In genomic region chr1:108007531-108007930, GRCh38 we compare ENCODE assay signal across 22 cellular contexts. TPM values are rescaled to one million over a fixed set of nuclear protein-coding genes. Genes with fewer than 3 reads are reported as not detected.
DNase-seq lines count a peak whose midpoint lies in the region; ATAC-seq, FAIRE-seq and TF ChIP-seq lines count a peak whose summit lies in the region.
"Had no signal": no experiment of that assay in that cellular context is flagged by ENCODE, and none has a peak within 500 bp of the region (broad histone marks: within the 10 kb centered on the region; RNA-seq: fewer than 3 reads in every experiment).

No MANE protein-coding gene starts in this region.

- no peak overlapping the region for H3K27ac ChIP-seq in PC-3 (ENCODE audit: low read length)
- no peak overlapping the region for H3K27ac ChIP-seq in neuronal stem cell (replicated peaks; ENCODE audit: low read length)
- H3K27ac ChIP-seq in mesendoderm (ENCODE audit: low read depth, low read length): no peak overlapping the region
- H3K27ac ChIP-seq: A549, GM23248, SJCRH30 had no signal

- no peak for TF ChIP-seq CTCF in PC-3 (conservative IDR thresholded peaks at IDR 0.05; ENCODE audit: low read depth, low read length)
- no peak for TF ChIP-seq CTCF in epithelial cell of esophagus (IDR thresholded peaks at IDR 0.05; ENCODE audit: insufficient read depth, low read depth, low read length, missing control alignments)
- no peak for TF ChIP-seq CTCF in Calu3 (IDR thresholded peaks at IDR 0.05; ENCODE audit: unreplicated experiment)

- POLR2A ChIA-PET in PC-3 (lab: Charles Lee; ENCODE audit: unreplicated experiment): no interaction called here

- no peaks in the 10 kb centered on the region for H3K9me2 ChIP-seq in PC-3 (replicated peaks; ENCODE audit: low read length)

- intact Hi-C loops in PC-3 (cut with micrococcal nuclease) (no loop called here), Calu3 (cut with micrococcal nuclease; ENCODE audit: unreplicated experiment) (no loop called here)

- H3K27ac Mint-ChIP-seq in Calu3 (ENCODE audit: unreplicated experiment): no peak overlapping the region
- H3K27ac Mint-ChIP-seq: CD4-positive, CD25-positive, alpha-beta regulatory T cell had no signal

- H4K20me1 ChIP-seq in PC-3 (ENCODE audit: low read length): no peaks in the 10 kb centered on the region

- H3K23ac ChIP-seq in neuronal stem cell (ENCODE audit: low read depth, low read length, poor library complexity) (no peak overlapping the region), mesendoderm (ENCODE audit: low read length) (no peak overlapping the region)

- H4K8ac ChIP-seq in neuronal stem cell (ENCODE audit: low read depth, low read length) (no peak overlapping the region), mesendoderm (ENCODE audit: low read depth, low read length) (no peak overlapping the region)

- no peak overlapping the region for H2AK5ac ChIP-seq in neuronal stem cell (ENCODE audit: low read depth, low read length)
- no peak overlapping the region for H2AK5ac ChIP-seq in mesendoderm (ENCODE audit: low read length)

- no peak overlapping the region for H3K14ac ChIP-seq in neuronal stem cell (ENCODE audit: low read length)

- H2BK15ac ChIP-seq in neuronal stem cell (ENCODE audit: low read length) (no peak overlapping the region), mesendoderm (replicated peaks; ENCODE audit: low read depth) (no peak overlapping the region)

- no peak overlapping the region for H2BK5ac ChIP-seq in neuronal stem cell (ENCODE audit: low read length)
- H2BK5ac ChIP-seq in mesendoderm (ENCODE audit: low read length): no peak overlapping the region

- no peaks in the 10 kb centered on the region for H3K27me3 ChIP-seq in PC-3 (ENCODE audit: low read length)
- H3K27me3 ChIP-seq in neuronal stem cell (ENCODE audit: control insufficient read depth in 3 of 3, insufficient read depth in 3 of 3, low read depth in 1 of 3, low read length in 3 of 3): no peaks in the 10 kb centered on the region
- H3K27me3 ChIP-seq in mesendoderm (ENCODE audit: insufficient read depth, low read length, poor library complexity): no peaks in the 10 kb centered on the region
- H3K27me3 ChIP-seq: SJCRH30 had no signal

- H3K27me3 Mint-ChIP-seq in Calu3 (ENCODE audit: unreplicated experiment): peaks cover 34% of the 10 kb centered on the region
- H3K27me3 Mint-ChIP-seq: CD4-positive, CD25-positive, alpha-beta regulatory T cell had no signal

- H3K9me3 Mint-ChIP-seq in Calu3 (ENCODE audit: low read depth, unreplicated experiment): no peaks in the 10 kb centered on the region

- WGBS in neuronal stem cell (ENCODE audit: extremely low coverage in 2 of 2, insufficient read length in 2 of 2, insufficient replicate concordance in 1 of 2), 2 donors: no CpG with 5 or more reads among the region's 2 CpGs
- no CpG with 5 or more reads among the region's 2 CpGs for WGBS in mesendoderm (ENCODE audit: extremely low coverage, insufficient coverage, low lambda C conversion rate)

- no peak overlapping the region for H2BK12ac ChIP-seq in neuronal stem cell (ENCODE audit: low read length)

- H3K36me3 Mint-ChIP-seq in Calu3 (ENCODE audit: insufficient read depth, unreplicated experiment): no peaks in the 10 kb centered on the region
- H3K36me3 Mint-ChIP-seq: CD4-positive, CD25-positive, alpha-beta regulatory T cell had no signal

- CTCF ChIA-PET in PC-3 (lab: Charles Lee) (no interaction called here), Calu3 (lab: Charles Lee) (no interaction called here)

- BruUV-seq in PC-3 (replicated peaks; lab: Mats Ljungman, UMichigan) (no TSS peak), Calu3 (replicated peaks; lab: Mats Ljungman, UMichigan) (no TSS peak)

- H3K4ac ChIP-seq in neuronal stem cell (ENCODE audit: low read length): no peak overlapping the region
- H3K4ac ChIP-seq in mesendoderm (ENCODE audit: low read depth, low read length): no peak overlapping the region

- TF ChIP-seq POLR2A in H54 (IDR thresholded peaks at IDR 0.05; ENCODE audit: low read depth, low read length): no peak

- peaks cover 35% of the 10 kb centered on the region for H3K4me1 ChIP-seq in PC-3 (ENCODE audit: insufficient read depth, low read length)
- H3K4me1 ChIP-seq in neuronal stem cell (ENCODE audit: control insufficient read depth in 2 of 2, insufficient read depth in 1 of 2, low read depth in 1 of 2, low read length in 2 of 2): peaks cover 0 to 3% of the 10 kb centered on the region in 2 donors
- no peaks in the 10 kb centered on the region for H3K4me1 ChIP-seq in mesendoderm (ENCODE audit: control insufficient read depth, low read depth, low read length)
- H3K4me1 ChIP-seq: A549 had no signal

- no peak overlapping the region for H3K4me2 ChIP-seq in PC-3 (ENCODE audit: low read length)
- H3K4me2 ChIP-seq in neuronal stem cell (ENCODE audit: insufficient read depth, low read length, poor library complexity, severe bottlenecking): no peak overlapping the region
- no peak overlapping the region for H3K4me2 ChIP-seq in mesendoderm (ENCODE audit: low read length)
- H3K4me2 ChIP-seq: A549 had no signal

- DNase-seq in H54 (ENCODE audit: insufficient read length, low spot score) (no peak), PC-3 (peak; percentile 27), epithelial cell of esophagus (ENCODE audit: low read depth) (peak; percentile 89), neuronal stem cell (ENCODE audit: low spot score) (no peak), HK-2 (ENCODE audit: unreplicated experiment) (no peak), mesendoderm (no peak), NCI-H446 (lab: John Stamatoyannopoulos, UW) (no peak), Calu3 (no peak)
- DNase-seq: CD4-positive, CD25-positive, alpha-beta regulatory T cell; DMS79; GM23248; KBM-7; NCI-H1105; NCI-H146; NCI-H2029; NCI-H2227 treated with DMSO at 0.1 percent for 48 hours; NCI-H82; SJCRH30 had no signal

- H3K4me1 Mint-ChIP-seq in Calu3 (ENCODE audit: low read depth, unreplicated experiment): no peaks in the 10 kb centered on the region
- H3K4me1 Mint-ChIP-seq: CD4-positive, CD25-positive, alpha-beta regulatory T cell had no signal

- no peak overlapping the region for H4K5ac ChIP-seq in mesendoderm (ENCODE audit: low read length)

- no peak overlapping the region for H3K18ac ChIP-seq in neuronal stem cell (ENCODE audit: low read length)
- H3K18ac ChIP-seq in mesendoderm (ENCODE audit: low read length): no peak overlapping the region

- H3K9me3 ChIP-seq in PC-3 (ENCODE audit: low read length): no peaks in the 10 kb centered on the region
- H3K9me3 ChIP-seq in neuronal stem cell (replicated peaks in 1 of 2; ENCODE audit: control insufficient read depth in 2 of 2, insufficient read depth in 1 of 2, low read depth in 1 of 2, low read length in 2 of 2): no peaks in the 10 kb centered on the region
- H3K9me3 ChIP-seq: A549, SJCRH30 had no signal

- FAIRE-seq in H54 (lab: Jason Lieb, UNC): peak; percentile 23
- FAIRE-seq: A549, GM12878 had no signal

- H3K4me3 ChIP-seq in PC-3 (ENCODE audit: low read length): no peak overlapping the region
- no peak overlapping the region for H3K4me3 ChIP-seq in epithelial cell of esophagus (ENCODE audit: low read length)
- no peak overlapping the region for H3K4me3 ChIP-seq in neuronal stem cell (ENCODE audit: low read length in 2 of 2)
- no peak overlapping the region for H3K4me3 ChIP-seq in mesendoderm (ENCODE audit: low read length)
- H3K4me3 ChIP-seq: A549, GM12878, GM23248, SJCRH30 had no signal

- H2AFZ ChIP-seq in PC-3 (ENCODE audit: low read length) (no peak overlapping the region), neuronal stem cell (ENCODE audit: low read length) (peak overlapping the region; percentile 14)
- H2AFZ ChIP-seq: GM23248 had no signal

- H3K79me2 ChIP-seq in PC-3 (ENCODE audit: low read length) (no peaks in the 10 kb centered on the region), mesendoderm (ENCODE audit: control insufficient read depth, insufficient read depth, low read length) (no peaks in the 10 kb centered on the region)

- no peaks in the 10 kb centered on the region for H3F3A ChIP-seq in PC-3 (ENCODE audit: low read length, unreplicated experiment)

- H3K56ac ChIP-seq in mesendoderm (ENCODE audit: low read length): no peak overlapping the region

- no peak for ATAC-seq in PC-3
- ATAC-seq: A549, HCT116 had no signal

- H3K4me3 Mint-ChIP-seq in Calu3 (ENCODE audit: low read depth, unreplicated experiment): no peak overlapping the region
- H3K4me3 Mint-ChIP-seq: CD4-positive, CD25-positive, alpha-beta regulatory T cell had no signal

- H3K36me3 ChIP-seq in PC-3 (ENCODE audit: low read depth, low read length) (no peaks in the 10 kb centered on the region), neuronal stem cell (replicated peaks in 1 of 2; ENCODE audit: control insufficient read depth in 2 of 2, insufficient read depth in 2 of 2, low read length in 2 of 2) (no peaks in the 10 kb centered on the region), mesendoderm (ENCODE audit: control insufficient read depth, insufficient read depth, low read length) (no peaks in the 10 kb centered on the region)
- H3K36me3 ChIP-seq: SJCRH30 had no signal

- no peak overlapping the region for H2BK120ac ChIP-seq in neuronal stem cell (ENCODE audit: low read depth, low read length)
- H2BK120ac ChIP-seq in mesendoderm (ENCODE audit: low read depth, low read length): no peak overlapping the region

- H4K91ac ChIP-seq in neuronal stem cell (ENCODE audit: low read depth, low read length, poor library complexity): no peak overlapping the region

- no peak overlapping the region for H3K9ac ChIP-seq in PC-3 (ENCODE audit: low read length)
- H3K9ac ChIP-seq in neuronal stem cell (ENCODE audit: low read depth, low read length, poor library complexity): no peak overlapping the region
- H3K9ac ChIP-seq in mesendoderm (ENCODE audit: low read length): no peak overlapping the region
- H3K9ac ChIP-seq: GM23248 had no signal

- H3K79me1 ChIP-seq in neuronal stem cell (ENCODE audit: low read depth, low read length) (no peaks in the 10 kb centered on the region), mesendoderm (ENCODE audit: low read length) (no peaks in the 10 kb centered on the region)

RNA-seq across cellular contexts. Expression of gene VAV3, which starts 42.6 kb away (rescaled TPM):
- total RNA-seq in PC-3 (2014; rRNA removed) (0.73 and 0.98 TPM in 2 replicates), Calu3 (2022) (33.3 and 38.2 TPM in 2 replicates)
- polyA plus RNA-seq in neuronal stem cell (2013, experiment 1 of 2): 0.57 TPM
- polyA plus RNA-seq in neuronal stem cell (2013, experiment 2 of 2): 0.73 TPM
- polyA plus RNA-seq in mesendoderm (2013, experiment 1 of 2): 4.8 TPM
- polyA plus RNA-seq in mesendoderm (2013, experiment 2 of 2): 4.6 TPM
- polyA plus RNA-seq: BJ had no signal

Comparison
In these comparisons a context has a peak if more than half of its experiments do, and no peak if none do; other contexts are left out.
1. DNase-seq: peak in PC-3 (single experiment) and epithelial cell of esophagus (single experiment); none in H54 (single experiment), neuronal stem cell (single experiment), HK-2 (single experiment), mesendoderm (single experiment), NCI-H446 (0 of 2) and Calu3 (single experiment).
2. RNA of gene VAV3, which starts 42.6 kb away (total RNA-seq): 33.3 to 38.2 TPM in Calu3; 0.73 to 0.98 TPM in PC-3; every median in the first group is over 10 times any median in the second.